ENCODE assay signal across 15 cellular contexts in the genomic region with DNA sequence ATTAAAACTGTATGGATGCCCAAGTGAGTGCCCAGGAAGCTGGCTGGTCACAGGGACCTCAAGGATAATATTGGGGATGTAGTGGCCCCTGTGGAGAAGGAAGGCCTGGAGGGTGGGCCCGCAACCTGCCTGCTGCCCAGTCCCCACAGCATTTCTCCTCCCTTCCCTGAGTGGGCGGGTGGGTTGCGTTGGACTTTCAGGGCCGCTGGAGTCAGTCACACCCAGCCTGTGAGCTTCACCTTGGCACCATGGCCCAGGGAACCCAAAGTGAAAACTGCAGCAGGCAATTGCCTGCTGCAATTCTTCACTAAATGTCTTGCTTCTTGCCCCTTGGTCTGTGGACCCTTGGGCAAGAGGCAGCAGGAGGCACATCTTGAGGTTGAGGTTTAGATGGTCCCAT. TPM values are rescaled to one million over a fixed set of nuclear protein-coding genes. Genes with fewer than 3 reads are reported as not detected.
DNase-seq lines count a peak whose midpoint lies in the region; ATAC-seq lines count a peak whose summit lies in the region.
"Had no signal": no experiment of that assay in that cellular context is flagged by ENCODE, and none has a peak within 500 bp of the region (broad histone marks: within the 10 kb centered on the region; RNA-seq: fewer than 3 reads in every experiment).

No MANE protein-coding gene starts in this region.

- H3K27me3 Mint-ChIP-seq in natural killer cell treated with Interleukin-12 subunit alpha and Interleukin-12 subunit beta and Interleukin-15 and Interleukin-18, amount 100 ng/mL, for 72 hours: peaks cover 0 to 9% of the 10 kb centered on the region in 2 donors

- no peak overlapping the region for H3K27ac Mint-ChIP-seq in natural killer cell treated with Interleukin-12 subunit alpha and Interleukin-12 subunit beta and Interleukin-15 and Interleukin-18, amount 100 ng/mL, for 72 hours

- no peak overlapping the region for H3K4me3 Mint-ChIP-seq in natural killer cell treated with Interleukin-12 subunit alpha and Interleukin-12 subunit beta and Interleukin-15 and Interleukin-18, amount 100 ng/mL, for 72 hours
- H3K4me3 Mint-ChIP-seq: CD14-positive monocyte had no signal

- H3K9me3 Mint-ChIP-seq in natural killer cell treated with Interleukin-12 subunit alpha and Interleukin-12 subunit beta and Interleukin-15 and Interleukin-18, amount 100 ng/mL, for 72 hours: no peaks in the 10 kb centered on the region

- ATAC-seq in Right ventricle myocardium superior (ENCODE audit: poor library complexity): no peak
- no peak for ATAC-seq in left ventricle myocardium superior
- ATAC-seq in natural killer cell treated with Interleukin-12 subunit alpha and Interleukin-12 subunit beta and Interleukin-15 and Interleukin-18, amount 100 ng/mL, for 72 hours: no peak
- no peak for ATAC-seq in GM19324 (IDR thresholded peaks at IDR 0.05; ENCODE audit: low FRiP score, unreplicated experiment)

- H3K36me3 Mint-ChIP-seq in natural killer cell treated with Interleukin-12 subunit alpha and Interleukin-12 subunit beta and Interleukin-15 and Interleukin-18, amount 100 ng/mL, for 72 hours: no peaks in the 10 kb centered on the region

- intact Hi-C loops in Right ventricle myocardium superior (cut with DNase I) (no loop called here), cardiac septum (cut with DNase I) (no loop called here), left ventricle myocardium superior (cut with micrococcal nuclease) (no loop called here)

- DNase-seq in Right ventricle myocardium superior (peak; percentile 19), cardiac septum (ENCODE audit: low spot score) (no peak), left ventricle myocardium superior (peak; percentile 3), NCI-H146 (lab: John Stamatoyannopoulos, UW) (no peak), NCI-H748 (lab: John Stamatoyannopoulos, UW; ENCODE audit: unreplicated experiment) (no peak), RKO (ENCODE audit: low spot score) (no peak)
- DNase-seq in natural killer cell treated with Interleukin-12 subunit alpha and Interleukin-12 subunit beta and Interleukin-15 and Interleukin-18, amount 100 ng/mL, for 72 hours (ENCODE audit: low spot score): peak; percentile 50
- DNase-seq: AML-193, NCI-H1105, NCI-H2029 treated with DMSO at 0.1 percent for 48 hours, NCI-H226, NCI-H510A treated with DMSO at 0.1 percent for 48 hours, NCI-H774 had no signal

- H3K4me1 Mint-ChIP-seq in natural killer cell treated with Interleukin-12 subunit alpha and Interleukin-12 subunit beta and Interleukin-15 and Interleukin-18, amount 100 ng/mL, for 72 hours (ENCODE audit: low read depth in 2 of 2): peaks cover 0 to 21% of the 10 kb centered on the region in 2 donors

RNA-seq across cellular contexts. Expression of gene GNAZ, which starts 4.7 kb away (rescaled TPM):
- total RNA-seq in Right ventricle myocardium superior (3.1 TPM), cardiac septum (2.2 TPM), left ventricle myocardium superior (3.3 TPM)
- 1 to 10 TPM in 1 of 2 donors, under 1 TPM in 1; 0.98 to 2.6 TPM for total RNA-seq in natural killer cell treated with Interleukin-12 subunit alpha and Interleukin-12 subunit beta and Interleukin-15 and Interleukin-18, amount 100 ng/mL, for 72 hours

Comparison
In these comparisons a context has a peak if more than half of its experiments do, and no peak if none do; other contexts are left out.
1. DNase-seq: peak in Right ventricle myocardium superior (single experiment), left ventricle myocardium superior (single experiment) and natural killer cell treated with Interleukin-12 subunit alpha and Interleukin-12 subunit beta and Interleukin-15 and Interleukin-18, amount 100 ng/mL, for 72 hours (single experiment); none in cardiac septum (single experiment), NCI-H146 (single experiment), NCI-H748 (single experiment) and RKO (single experiment).